In genomic region chr6:148395583-148396101, GRCh38 we compare ENCODE assay signal across 19 cellular contexts. TPM values are rescaled to one million over a fixed set of nuclear protein-coding genes. Genes with fewer than 3 reads are reported as not detected.
DNase-seq lines count a peak whose midpoint lies in the region; ATAC-seq, FAIRE-seq and TF ChIP-seq lines count a peak whose summit lies in the region.
"Had no signal": no experiment of that assay in that cellular context is flagged by ENCODE, and none has a peak within 500 bp of the region (broad histone marks: within the 10 kb centered on the region; RNA-seq: fewer than 3 reads in every experiment).

No MANE protein-coding gene starts in this region.

- H3K4me1 ChIP-seq in tibial artery (peaks cover 0 to 38% (median 19%) of the 10 kb centered on the region in 4 donors), kidney (ENCODE audit: control insufficient read depth in 1 of 2, insufficient read depth in 1 of 2, low read depth in 1 of 2, low read length in 2 of 2) (peaks cover 0 to 2% of the 10 kb centered on the region in 2 donors)

- H3K27ac ChIP-seq in dorsolateral prefrontal cortex (peak overlapping the region in 55 of 59 donors; percentile 1 to 91 (median 71)), tibial artery (peak overlapping the region; percentile 19 to 49), kidney (ENCODE audit: low read depth in 2 of 2, low read length in 2 of 2) (no peak overlapping the region)

- no peaks in the 10 kb centered on the region for H3K9me3 Mint-ChIP-seq in stimulated activated naive CD8-positive, alpha-beta T cell treated with anti-CD3 and anti-CD28 coated beads, Interleukin-15, amount 100 ng/mL, for 72 hours
- H3K9me3 Mint-ChIP-seq: activated CD4-positive, alpha-beta memory T cell treated with anti-CD3 and anti-CD28 coated beads, Interleukin-2, amount 10 ng/mL, durations not matched to agents 7 days and 5 days; activated T-helper 2 cell treated with anti-CD3 and anti-CD28 coated beads, Interferon-gamma antibody, Interleukin-2, Interleukin-4, amounts not matched to agents 10 μg/mL and 5 μg/mL and 100 μg/mL, durations not matched to agents 14 hours and 24 hours and 36 hours; CD8-positive, alpha-beta T cell; IgD-negative memory B cell had no signal

- TF ChIP-seq CTCF in dorsolateral prefrontal cortex (IDR thresholded peaks at IDR 0.05 in 54 of 56, conservative IDR thresholded peaks at IDR 0.05 in 2 of 56; ENCODE audit: low read depth in 1 of 56, partially characterized antibody in 56 of 56), result no peak
- no peak for TF ChIP-seq CTCF in tibial artery (IDR thresholded peaks at IDR 0.05)
- no peak for TF ChIP-seq CTCF in kidney (IDR thresholded peaks at IDR 0.05; ENCODE audit: borderline replicate concordance, extremely low read depth, insufficient read depth)

- H3K27ac Mint-ChIP-seq in stimulated activated naive CD8-positive, alpha-beta T cell treated with anti-CD3 and anti-CD28 coated beads, Interleukin-15, amount 100 ng/mL, for 72 hours, result no peak overlapping the region
- H3K27ac Mint-ChIP-seq: activated CD4-positive, alpha-beta memory T cell treated with anti-CD3 and anti-CD28 coated beads, Interleukin-2, amount 10 ng/mL, durations not matched to agents 7 days and 5 days; activated T-helper 2 cell treated with anti-CD3 and anti-CD28 coated beads, Interferon-gamma antibody, Interleukin-2, Interleukin-4, amounts not matched to agents 10 μg/mL and 5 μg/mL and 100 μg/mL, durations not matched to agents 14 hours and 24 hours and 36 hours; CD8-positive, alpha-beta T cell; IgD-negative memory B cell; naive thymus-derived CD8-positive, alpha-beta T cell had no signal

- no peaks in the 10 kb centered on the region for H3K9me3 ChIP-seq in tibial artery
- H3K9me3 ChIP-seq in kidney (ENCODE audit: control insufficient read depth in 1 of 2, low read length in 2 of 2), result no peaks in the 10 kb centered on the region
- H3K9me3 ChIP-seq: sigmoid colon had no signal

- H3K9ac ChIP-seq in kidney (ENCODE audit: low read length in 2 of 2), result no peak overlapping the region

- intact Hi-C loops in dorsolateral prefrontal cortex (cut with DNase I), result loop anchor here (5.0 to 10.0 kb wide), 3 partner anchors 42 to 137 kb away; partner anchors contain the start of gene SASH1 (in 1 of the 2)
- intact Hi-C loops in tibial artery (cut with DNase I; ENCODE audit: low total_unique reads), result loop anchor here (2.0 kb wide), 1 partner anchor 27 kb away; no protein-coding TSS in a partner anchor
- intact Hi-C loops in kidney (cut with DNase I), result no loop called here

- FAIRE-seq in kidney (lab: Jason Lieb, UNC), result no peak
- FAIRE-seq: frontal cortex had no signal

- no peaks in the 10 kb centered on the region for H3K4me1 Mint-ChIP-seq in stimulated activated naive CD8-positive, alpha-beta T cell treated with anti-CD3 and anti-CD28 coated beads, Interleukin-15, amount 100 ng/mL, for 72 hours
- H3K4me1 Mint-ChIP-seq: activated CD4-positive, alpha-beta memory T cell treated with anti-CD3 and anti-CD28 coated beads, Interleukin-2, amount 10 ng/mL, durations not matched to agents 7 days and 5 days; IgD-negative memory B cell; naive thymus-derived CD8-positive, alpha-beta T cell had no signal

- no peaks in the 10 kb centered on the region for H3K36me3 ChIP-seq in tibial artery
- no peaks in the 10 kb centered on the region for H3K36me3 ChIP-seq in kidney (ENCODE audit: control insufficient read depth in 1 of 2, insufficient read depth in 2 of 2, low read length in 2 of 2)

- peaks cover 6% of the 10 kb centered on the region for H3K27me3 Mint-ChIP-seq in stimulated activated naive CD8-positive, alpha-beta T cell treated with anti-CD3 and anti-CD28 coated beads, Interleukin-15, amount 100 ng/mL, for 72 hours

- H3K4me3 ChIP-seq in dorsolateral prefrontal cortex (peak overlapping the region in 1 of 59 donors; percentile 6), tibial artery (no peak overlapping the region), kidney (ENCODE audit: low read length in 2 of 2) (no peak overlapping the region)
- H3K4me3 ChIP-seq: sigmoid colon had no signal

- no peak for ATAC-seq in stimulated activated naive CD8-positive, alpha-beta T cell treated with anti-CD3 and anti-CD28 coated beads, Interleukin-15, amount 100 ng/mL, for 72 hours
- ATAC-seq: CD8-positive, alpha-beta T cell; naive thymus-derived CD8-positive, alpha-beta T cell had no signal

- H3K27me3 ChIP-seq in dorsolateral prefrontal cortex (no peaks in the 10 kb centered on the region), tibial artery (no peaks in the 10 kb centered on the region)
- H3K27me3 ChIP-seq: sigmoid colon had no signal

- no peak overlapping the region for H3K4me3 Mint-ChIP-seq in stimulated activated naive CD8-positive, alpha-beta T cell treated with anti-CD3 and anti-CD28 coated beads, Interleukin-15, amount 100 ng/mL, for 72 hours
- H3K4me3 Mint-ChIP-seq: activated CD4-positive, alpha-beta memory T cell treated with anti-CD3 and anti-CD28 coated beads, Interleukin-2, amount 10 ng/mL, durations not matched to agents 7 days and 5 days; CD8-positive, alpha-beta T cell; IgD-negative memory B cell; naive thymus-derived CD8-positive, alpha-beta T cell had no signal

- peak; percentile 26 for DNase-seq in NCI-H2029 (lab: John Stamatoyannopoulos, UW)
- DNase-seq in NCI-H2029 treated with DMSO at 0.1 percent for 48 hours (lab: John Stamatoyannopoulos, UW), result no peak
- DNase-seq in dorsolateral prefrontal cortex, result peak in 5 of 10 donors; percentile 38 to 71 (median 51)
- DNase-seq in inferior parietal cortex (ENCODE audit: extremely low spot score), result peak; percentile 48
- DNase-seq in tibial artery, result peak in 1 of 2 donors; percentile 76
- DNase-seq in kidney, result no peak
- no peak for DNase-seq in NCI-H345 treated with DMSO at 0.1 percent for 48 hours (lab: John Stamatoyannopoulos, UW; ENCODE audit: unreplicated experiment)
- no peak for DNase-seq in stimulated activated naive CD8-positive, alpha-beta T cell treated with anti-CD3 and anti-CD28 coated beads, Interleukin-15, amount 100 ng/mL, for 72 hours
- DNase-seq: 8988T; activated CD4-positive, alpha-beta memory T cell treated with anti-CD3 and anti-CD28 coated beads, Interleukin-2, amount 10 ng/mL, durations not matched to agents 7 days and 5 days; CD8-positive, alpha-beta T cell; naive thymus-derived CD8-positive, alpha-beta T cell; NCI-H1436; NCI-H82; sigmoid colon; stimulated activated naive CD4-positive, alpha-beta T cell had no signal

RNA-seq across cellular contexts. Expression of gene SASH1, which starts 53.0 kb away (rescaled TPM):
- total RNA-seq in dorsolateral prefrontal cortex (100 to 1,000 TPM in 105 of 120 experiments, 10 to 100 TPM in 15; 67.5 to 387 (median 117) TPM), kidney (148 TPM)
- polyA plus RNA-seq in kidney (ENCODE audit: insufficient read depth, low read depth, low replicate concordance), result 6.2 TPM
- total RNA-seq: naive thymus-derived CD8-positive, alpha-beta T cell had no signal
- polyA plus RNA-seq: naive thymus-derived CD8-positive, alpha-beta T cell had no signal

Comparison
In these comparisons a context has a peak if more than half of its experiments do, and no peak if none do; other contexts are left out.
1. DNase-seq: peak in NCI-H2029 (single experiment) and inferior parietal cortex (single experiment); none in NCI-H2029 treated with DMSO at 0.1 percent for 48 hours (single experiment), kidney (single experiment), NCI-H345 treated with DMSO at 0.1 percent for 48 hours (single experiment) and stimulated activated naive CD8-positive, alpha-beta T cell treated with anti-CD3 and anti-CD28 coated beads, Interleukin-15, amount 100 ng/mL, for 72 hours (0 of 2).
2. H3K27ac ChIP-seq: peak in dorsolateral prefrontal cortex (55 of 59) and tibial artery (2 of 2); none in kidney (0 of 2).